Comparison of ENCODE assay signal across 16 cellular contexts in the genomic region with DNA sequence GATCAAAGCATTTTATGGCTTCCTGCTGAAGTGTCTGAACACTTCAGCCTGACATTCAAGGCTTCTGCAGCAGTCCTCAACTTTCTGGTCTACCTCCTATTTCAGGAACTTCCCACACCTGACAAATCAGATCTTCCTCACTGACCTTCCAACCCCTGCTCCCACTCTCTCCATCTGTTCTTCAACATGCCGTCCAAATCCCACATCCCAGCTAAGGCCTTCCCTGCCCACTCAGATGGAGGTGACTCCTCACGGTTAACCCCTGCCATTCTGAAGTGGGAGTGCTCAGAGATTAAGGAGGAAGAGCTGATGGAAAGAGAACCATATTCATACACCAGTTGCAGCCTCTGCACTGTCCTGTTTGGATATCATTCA.
A peak's percentile ranks its signal among the peaks of the same experiment; 100 is the strongest.
DNase-seq lines count a peak whose midpoint lies in the region; ATAC-seq, FAIRE-seq and TF ChIP-seq lines count a peak whose summit lies in the region.
"Had no signal": no experiment of that assay in that cellular context is flagged by ENCODE, and none has a peak within 500 bp of the region (broad histone marks: within the 10 kb centered on the region; RNA-seq: fewer than 3 reads in every experiment).

No MANE protein-coding gene starts in this region.

- 65% methylated on average over 2 of the region's 2 CpGs for WGBS in mesenchymal stem cell

- intact Hi-C loops in tibial artery (cut with DNase I; ENCODE audit: low total_unique reads), result no loop called here

- ATAC-seq in GM18873 (IDR thresholded peaks at IDR 0.05; ENCODE audit: low FRiP score, unreplicated experiment), result no peak
- ATAC-seq: left lung had no signal

- peak overlapping the region; percentile 0 for H3K9ac ChIP-seq in mesenchymal stem cell (ENCODE audit: low read length)

- no peak for TF ChIP-seq CTCF in tibial artery (IDR thresholded peaks at IDR 0.05)

- no peak for DNase-seq in activated naive CD4-positive, alpha-beta T cell treated with anti-CD3 and anti-CD28 coated beads, Interleukin-2, amount 10 ng/mL, durations not matched to agents 7 days and 5 days
- no peak for DNase-seq in activated naive CD4-positive, alpha-beta T cell treated with anti-CD3 and anti-CD28 coated beads, Interleukin-2, amount 50 U/mL, for 16 hours
- DNase-seq in NCI-H226 (peak; percentile 24), mesenchymal stem cell (no peak), tibial artery (peak in 1 of 2 donors; percentile 15), urothelium cell line (ENCODE audit: low spot score) (no peak), ureter (ENCODE audit: low spot score) (no peak)
- DNase-seq: anterior cingulate cortex; hypothalamus; left lung; NCI-H1417 treated with DMSO at 0.1 percent for 48 hours; NCI-H345; right lobe of liver; SHP77; stimulated activated CD4-positive, alpha-beta T cell treated with anti-CD3 and anti-CD28 coated beads, Interleukin-4, amount 100 ng/mL, for 24 hours had no signal

- H3K18ac ChIP-seq in mesenchymal stem cell (ENCODE audit: low read depth in 1 of 2, low read length in 2 of 2), result peak overlapping the region; percentile 71 to 72

- H4K8ac ChIP-seq in mesenchymal stem cell (ENCODE audit: low read length), result peak overlapping the region; percentile 21

- peaks cover 16% of the 10 kb centered on the region for H3K9me3 ChIP-seq in mesenchymal stem cell (ENCODE audit: control insufficient read depth, low read length)
- H3K9me3 ChIP-seq in tibial artery, result peaks cover 0 to 2% (median 0%) of the 10 kb centered on the region in 3 donors
- H3K9me3 ChIP-seq: right lobe of liver had no signal

- H3K4me1 Mint-ChIP-seq in activated naive CD4-positive, alpha-beta T cell treated with anti-CD3 and anti-CD28 coated beads, Interleukin-2, amount 10 ng/mL, durations not matched to agents 7 days and 5 days, result peaks cover 61% of the 10 kb centered on the region

- peaks cover 23% of the 10 kb centered on the region for H3K9me3 Mint-ChIP-seq in activated naive CD4-positive, alpha-beta T cell treated with anti-CD3 and anti-CD28 coated beads, Interleukin-2, amount 10 ng/mL, durations not matched to agents 7 days and 5 days

- peaks cover 31% of the 10 kb centered on the region for H3K36me3 Mint-ChIP-seq in activated naive CD4-positive, alpha-beta T cell treated with anti-CD3 and anti-CD28 coated beads, Interleukin-2, amount 10 ng/mL, durations not matched to agents 7 days and 5 days

- H3K23ac ChIP-seq in mesenchymal stem cell (ENCODE audit: low read length in 2 of 2), result no peak overlapping the region

- H3K4me1 ChIP-seq in mesenchymal stem cell (ENCODE audit: control insufficient read depth, insufficient read depth, low read depth, low read length) (peaks cover 31% of the 10 kb centered on the region), tibial artery (peaks cover 0 to 51% (median 46%) of the 10 kb centered on the region in 4 donors)
- H3K4me1 ChIP-seq: right lobe of liver had no signal

- peaks cover 9% of the 10 kb centered on the region for H3K27me3 Mint-ChIP-seq in activated naive CD4-positive, alpha-beta T cell treated with anti-CD3 and anti-CD28 coated beads, Interleukin-2, amount 10 ng/mL, durations not matched to agents 7 days and 5 days

- no peak overlapping the region for H3K4me2 ChIP-seq in mesenchymal stem cell (ENCODE audit: low read length, poor library complexity, severe bottlenecking)

- H2BK12ac ChIP-seq in mesenchymal stem cell (ENCODE audit: low read length in 2 of 2), result peak overlapping the region; percentile 45 to 75

- no peak overlapping the region for H2BK5ac ChIP-seq in mesenchymal stem cell (ENCODE audit: low read depth, low read length, poor library complexity, severe bottlenecking)

- peak overlapping the region; percentile 7 for H3K4me3 Mint-ChIP-seq in activated naive CD4-positive, alpha-beta T cell treated with anti-CD3 and anti-CD28 coated beads, Interleukin-2, amount 10 ng/mL, durations not matched to agents 7 days and 5 days

- H3K27me3 ChIP-seq in mesenchymal stem cell (ENCODE audit: control insufficient read depth in 1 of 2, insufficient read depth in 1 of 2, low read length in 2 of 2) (no peaks in the 10 kb centered on the region), tibial artery (no peaks in the 10 kb centered on the region)
- H3K27me3 ChIP-seq: left lung, right lobe of liver had no signal

- no peak overlapping the region for H2BK15ac ChIP-seq in mesenchymal stem cell (ENCODE audit: low read depth, poor library complexity, severe bottlenecking)

- no peak overlapping the region for H4K91ac ChIP-seq in mesenchymal stem cell (ENCODE audit: low read length)

- H3K4me3 ChIP-seq in mesenchymal stem cell (ENCODE audit: insufficient read depth in 1 of 2, low read depth in 1 of 2, low read length in 2 of 2) (no peak overlapping the region), tibial artery (no peak overlapping the region)
- H3K4me3 ChIP-seq: left lung, right lobe of liver had no signal

- FAIRE-seq in urothelium cell line (lab: Jason Lieb, UNC), result no peak

- H2BK120ac ChIP-seq in mesenchymal stem cell (ENCODE audit: low read depth, low read length), result no peak overlapping the region

- H3K36me3 ChIP-seq in mesenchymal stem cell (ENCODE audit: control insufficient read depth in 1 of 2, insufficient read depth in 2 of 2, low read depth in 1 of 2, low read length in 2 of 2) (no peaks in the 10 kb centered on the region), tibial artery (no peaks in the 10 kb centered on the region)
- H3K36me3 ChIP-seq: left lung, right lobe of liver had no signal

- CTCF ChIA-PET in activated naive CD4-positive, alpha-beta T cell treated with anti-CD3 and anti-CD28 coated beads, Interleukin-2, amount 10 ng/mL, durations not matched to agents 7 days and 5 days (lab: Charles Lee), result interaction anchor here (1.6 to 2.8 kb wide), 3 partner anchors 13 to 112 kb away, joined by 4 to 18 read pairs (median 9); partner anchors contain the start of gene ST3GAL5

- H2AFZ ChIP-seq in mesenchymal stem cell (ENCODE audit: low read depth, low read length), result no peak overlapping the region

- peak overlapping the region; percentile 90 for H2AK5ac ChIP-seq in mesenchymal stem cell (ENCODE audit: low read length, severe bottlenecking)

- H3K27ac ChIP-seq in mesenchymal stem cell (ENCODE audit: low read length, poor library complexity, severe bottlenecking) (no peak overlapping the region), tibial artery (peak overlapping the region; percentile 83 to 87)
- H3K27ac ChIP-seq: left lung, right lobe of liver had no signal

- H3K27ac Mint-ChIP-seq in activated naive CD4-positive, alpha-beta T cell treated with anti-CD3 and anti-CD28 coated beads, Interleukin-2, amount 10 ng/mL, durations not matched to agents 7 days and 5 days, result peak overlapping the region; percentile 92

- no peaks in the 10 kb centered on the region for H3K79me1 ChIP-seq in mesenchymal stem cell (replicated peaks; ENCODE audit: low read length, poor library complexity, severe bottlenecking)

- no peak overlapping the region for H3K14ac ChIP-seq in mesenchymal stem cell (ENCODE audit: low read length in 2 of 2)

- peak overlapping the region; percentile 30 to 38 for H3K4ac ChIP-seq in mesenchymal stem cell (ENCODE audit: low read depth in 1 of 2, low read length in 2 of 2)
